3 cellular contexts compared by ENCODE assay signal in the genomic region with DNA sequence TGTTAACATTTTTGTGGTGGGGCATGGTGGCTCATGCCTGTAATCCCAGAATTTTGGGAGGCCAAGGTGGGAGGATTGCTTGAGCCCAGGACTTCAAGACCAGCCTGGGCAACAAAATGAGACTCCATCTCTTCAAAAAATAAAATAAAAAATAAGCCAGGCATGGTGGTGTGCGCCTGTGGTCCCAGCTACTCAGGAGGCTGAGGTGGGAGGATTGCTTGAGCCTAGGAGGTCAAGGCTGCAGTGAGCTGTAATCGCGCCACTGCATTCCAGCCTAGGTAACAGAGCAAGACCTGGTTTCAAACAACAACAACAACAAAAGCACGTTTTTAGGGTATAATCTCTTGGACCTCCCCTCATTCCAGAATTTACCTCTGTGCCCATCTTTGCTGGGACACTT. TPM values are rescaled to one million over a fixed set of nuclear protein-coding genes. Genes with fewer than 3 reads are reported as not detected.
"Had no signal": no experiment of that assay in that cellular context is flagged by ENCODE, and none has a peak within 500 bp of the region (broad histone marks: within the 10 kb centered on the region; RNA-seq: fewer than 3 reads in every experiment).

No MANE protein-coding gene starts in this region.

RNA-seq across cellular contexts. Expression of gene WFIKKN2, which starts 59.1 kb away (rescaled TPM):
- total RNA-seq: GM23338, HT-29 had no signal
- polyA plus RNA-seq: GM23338, IgD-negative memory B cell had no signal
